Comparison of ENCODE assay signal across 1 cellular context in genomic region chr5:136249678-136250266, GRCh38.
TF ChIP-seq lines count a peak whose summit lies in the region.

No MANE protein-coding gene starts in this region.

TF ChIP-seq in H1, 55 proteins besides CTCF, POLR2A, EP300 and RAD21:
- TF ChIP-seq MAFK (IDR thresholded peaks at IDR 0.05; ENCODE audit: low read depth, low read length) (no peak), BCL11A (IDR thresholded peaks at IDR 0.05; ENCODE audit: low read depth in 2 of 2, low read length in 2 of 2) (no peak)
